ENCODE assay signal across 9 cellular contexts in genomic region chr19:58228584-58229254, GRCh38. TPM values are rescaled to one million over a fixed set of nuclear protein-coding genes. Genes with fewer than 3 reads are reported as not detected.
DNase-seq lines count a peak whose midpoint lies in the region; ATAC-seq, FAIRE-seq and TF ChIP-seq lines count a peak whose summit lies in the region.
"Had no signal": no experiment of that assay in that cellular context is flagged by ENCODE, and none has a peak within 500 bp of the region (broad histone marks: within the 10 kb centered on the region; RNA-seq: fewer than 3 reads in every experiment).

Gene ZNF544, plus strand, starts transcription at chr19:58228914. Its CDS starts 15,110 bp downstream, at chr19:58244024.

- H3K27me3 ChIP-seq in HepG2 (ENCODE audit: control insufficient read depth in 1 of 2, insufficient read depth in 2 of 2, low read length in 2 of 2): no peaks in the 10 kb centered on the region

- H3K4me1 Mint-ChIP-seq in activated CD4-positive, alpha-beta T cell treated with anti-CD3 and anti-CD28 coated beads, Interleukin-2, amount 10 ng/mL, durations not matched to agents 24 days and 14 days: peaks cover 26% of the 10 kb centered on the region
- H3K4me1 Mint-ChIP-seq in dendritic cell treated with granulocyte-macrophage colony-stimulating factor and Interleukin-4, amounts not matched to agents 40 ng/mL and 50 ng/mL, for 4 days (ENCODE audit: low read depth): peaks cover 30% of the 10 kb centered on the region

- no peak for FAIRE-seq in HepG2 (lab: Jason Lieb, UNC)
- FAIRE-seq: G401.6 had no signal

- TF ChIP-seq EP300 in HepG2 (IDR thresholded peaks at IDR 0.05; ENCODE audit: low read depth in 2 of 2, low read length in 2 of 2) (no peak), HepG2 (CRISPR knock-in tag; IDR thresholded peaks at IDR 0.05; ENCODE audit: borderline replicate concordance) (no peak)

- CTCF ChIA-PET in HepG2 (lab: Yijun Ruan, JAX; ENCODE audit: low intra/inter-chr PET ratio, low total read pairs): no interaction called here

- peak within 1 kb of the TSS; percentile 82 for H3K9ac ChIP-seq in HepG2 (ENCODE audit: insufficient read depth, low read depth, low read length)

- POLR2A ChIA-PET in HepG2 (lab: Yijun Ruan, JAX): interaction anchor here (1.1 to 2.4 kb wide), 8 partner anchors 9 to 291 kb away, joined by 3 to 13 read pairs (median 5); partner anchors contain the start of genes ZBTB45, ZNF274, ZNF497 and ZNF8

- no peak; the same call in 1 of the 2 replicates for TF ChIP-seq CTCF in HepG2 (CRISPR knock-in tag; IDR thresholded peaks at IDR 0.05)

- no peak within 1 kb of the TSS for H2AFZ ChIP-seq in HepG2 (ENCODE audit: low read length)

- peaks cover 31% of the 10 kb centered on the region for H3K9me3 Mint-ChIP-seq in activated CD4-positive, alpha-beta T cell treated with anti-CD3 and anti-CD28 coated beads, Interleukin-2, amount 10 ng/mL, durations not matched to agents 24 days and 14 days
- peaks cover 66% of the 10 kb centered on the region for H3K9me3 Mint-ChIP-seq in dendritic cell treated with granulocyte-macrophage colony-stimulating factor and Interleukin-4, amounts not matched to agents 40 ng/mL and 50 ng/mL, for 4 days

- intact Hi-C loops in activated CD4-positive, alpha-beta T cell treated with anti-CD3 and anti-CD28 coated beads, Interleukin-2, amount 10 ng/mL, durations not matched to agents 24 days and 14 days (cut with micrococcal nuclease): loop anchor here (1.0 to 2.0 kb wide), 3 partner anchors 45 to 77 kb away; partner anchors contain the start of genes ERVK3-1, ZNF274 and ZNF8
- intact Hi-C loops in dendritic cell treated with granulocyte-macrophage colony-stimulating factor and Interleukin-4, amounts not matched to agents 40 ng/mL and 50 ng/mL, for 4 days (cut with micrococcal nuclease): loop anchor here (5.0 kb wide), 1 partner anchor 64 kb away; no protein-coding TSS in a partner anchor
- intact Hi-C loops in HepG2 (cut with micrococcal nuclease; ENCODE audit: unreplicated experiment): loop anchor here (5.0 kb wide), 1 partner anchor 46 kb away; the partner anchor contains the start of gene ZNF274

- peaks cover 8% of the 10 kb centered on the region for H3K79me2 ChIP-seq in HepG2 (ENCODE audit: insufficient read depth, low read length)

- H3K36me3 ChIP-seq in HepG2 (replicated peaks in 1 of 2; ENCODE audit: control insufficient read depth in 1 of 2, insufficient read depth in 2 of 2, low read length in 2 of 2): peaks cover 4 to 10% of the 10 kb centered on the region in 2 experiments; a peak in 4 of 5 replicates

- TF ChIP-seq POLR2A in HepG2 (IDR thresholded peaks at IDR 0.05; ENCODE audit: insufficient read depth in 1 of 2, low read depth in 2 of 2, low read length in 2 of 2): peak; percentile 63 to 82; a peak in 3 of 4 replicates

- no peak for TF ChIP-seq RAD21 in HepG2 (CRISPR knock-in tag; IDR thresholded peaks at IDR 0.05)

- peak within 1 kb of the TSS; percentile 72 for H3K4me2 ChIP-seq in HepG2 (ENCODE audit: low read depth, low read length)

- peak within 1 kb of the TSS; percentile 75 for H3K27ac ChIP-seq in HepG2 (ENCODE audit: extremely low read length, insufficient read depth, low read length)

- DNase-seq in NK-92 treated with Interleukin-12 subunit alpha and Interleukin-12 subunit beta, amount 100 ng/mL, for 24 hours (lab: John Stamatoyannopoulos, UW): peak; percentile 46
- DNase-seq in NK-92 (lab: John Stamatoyannopoulos, UW; ENCODE audit: unreplicated experiment): no peak
- DNase-seq in NCI-H345 (lab: John Stamatoyannopoulos, UW): peak; percentile 71
- DNase-seq in activated CD4-positive, alpha-beta T cell treated with anti-CD3 and anti-CD28 coated beads, Interleukin-2, amount 10 ng/mL, durations not matched to agents 24 days and 14 days: peak; percentile 89
- peak; percentile 45 for DNase-seq in HepG2 (ENCODE audit: low spot score)
- peak; percentile 31 for DNase-seq in stimulated activated CD4-positive, alpha-beta T cell treated with anti-CD3 and anti-CD28 coated beads, Interleukin-2, amount 100 ng/mL, for 4 hours (ENCODE audit: low read depth)

- peaks cover 57% of the 10 kb centered on the region for H3K36me3 Mint-ChIP-seq in activated CD4-positive, alpha-beta T cell treated with anti-CD3 and anti-CD28 coated beads, Interleukin-2, amount 10 ng/mL, durations not matched to agents 24 days and 14 days (ENCODE audit: low read depth)
- H3K36me3 Mint-ChIP-seq in dendritic cell treated with granulocyte-macrophage colony-stimulating factor and Interleukin-4, amounts not matched to agents 40 ng/mL and 50 ng/mL, for 4 days (ENCODE audit: low read depth): peaks cover 56% of the 10 kb centered on the region

- BruUV-seq in HepG2 (replicated peaks; lab: Mats Ljungman, UMichigan): no TSS peak

- peaks cover 18% of the 10 kb centered on the region for H3K4me1 ChIP-seq in HepG2 (ENCODE audit: insufficient read depth, low read length)

- ATAC-seq in HG03095 (IDR thresholded peaks at IDR 0.05; ENCODE audit: unreplicated experiment) (peak; percentile 90), HepG2 (peak; percentile 95)

- no peaks in the 10 kb centered on the region for H3K27me3 Mint-ChIP-seq in activated CD4-positive, alpha-beta T cell treated with anti-CD3 and anti-CD28 coated beads, Interleukin-2, amount 10 ng/mL, durations not matched to agents 24 days and 14 days
- no peaks in the 10 kb centered on the region for H3K27me3 Mint-ChIP-seq in dendritic cell treated with granulocyte-macrophage colony-stimulating factor and Interleukin-4, amounts not matched to agents 40 ng/mL and 50 ng/mL, for 4 days

- in situ Hi-C loops in HepG2 (cut with HindIII; ENCODE audit: extremely low pct_ligation_motif_present, low pct_unique_long_range_greater_than_20kb): no loop called here

- H4K20me1 ChIP-seq in HepG2 (ENCODE audit: insufficient read depth, low read length): no peaks in the 10 kb centered on the region

- H3K27ac Mint-ChIP-seq in activated CD4-positive, alpha-beta T cell treated with anti-CD3 and anti-CD28 coated beads, Interleukin-2, amount 10 ng/mL, durations not matched to agents 24 days and 14 days: peak within 1 kb of the TSS; percentile 95
- peak within 1 kb of the TSS; percentile 88 for H3K27ac Mint-ChIP-seq in dendritic cell treated with granulocyte-macrophage colony-stimulating factor and Interleukin-4, amounts not matched to agents 40 ng/mL and 50 ng/mL, for 4 days

- 38% methylated on average over 28 of the region's 62 CpGs for WGBS in HepG2 (ENCODE audit: low lambda C conversion rate)

- peak within 1 kb of the TSS; percentile 35 to 86 (median 85) for H3K4me3 ChIP-seq in HepG2 (replicated peaks in 1 of 3; ENCODE audit: insufficient read depth in 1 of 3, low read depth in 2 of 3, low read length in 3 of 3)

- H3K9me3 ChIP-seq in HepG2 (ENCODE audit: low read length): peaks cover 14% of the 10 kb centered on the region

- peak within 1 kb of the TSS; percentile 95 for H3K4me3 Mint-ChIP-seq in activated CD4-positive, alpha-beta T cell treated with anti-CD3 and anti-CD28 coated beads, Interleukin-2, amount 10 ng/mL, durations not matched to agents 24 days and 14 days
- H3K4me3 Mint-ChIP-seq in dendritic cell treated with granulocyte-macrophage colony-stimulating factor and Interleukin-4, amounts not matched to agents 40 ng/mL and 50 ng/mL, for 4 days: peak within 1 kb of the TSS; percentile 95

TF ChIP-seq in HepG2, 621 proteins besides CTCF, POLR2A, EP300 and RAD21 (continues in another document):
- TF ChIP-seq HINFP (CRISPR knock-in tag; IDR thresholded peaks at IDR 0.05; ENCODE audit: low read depth) (peak; percentile 35; the same call in 1 of the 2 replicates), ATF3 (CRISPR knock-in tag; IDR thresholded peaks at IDR 0.05) (0 out of 2 replicates have a peak, but pooled peaks have one; percentile 37), ZNF891 (CRISPR knock-in tag; IDR thresholded peaks at IDR 0.05) (peak; percentile 89)

RNA-seq across cellular contexts. Expression of gene ZNF544, which starts in this region (rescaled TPM):
- total RNA-seq in activated CD4-positive, alpha-beta T cell treated with anti-CD3 and anti-CD28 coated beads, Interleukin-2, amount 10 ng/mL, durations not matched to agents 24 days and 14 days: 52.9 and 55.5 TPM in 2 replicates
- total RNA-seq in HepG2 (2016; rRNA removed; fragmentation: Illumina TruSeq; extraction: Trizol): 15.6 and 17.0 TPM in 2 replicates
- 9.2 and 13.6 TPM in 2 replicates for total RNA-seq in HepG2 (2016; cell fraction: cytosol; rRNA removed; fragmentation: Illumina TruSeq; extraction: Trizol; ENCODE audit: low read depth)
- 17.3 and 19.7 TPM in 2 replicates for total RNA-seq in HepG2 (2016; cell fraction: insoluble cytoplasmic fraction; rRNA removed; fragmentation: Illumina TruSeq; extraction: Trizol)
- total RNA-seq in HepG2 (2016; cell fraction: membrane; rRNA removed; fragmentation: Illumina TruSeq; extraction: Trizol): 21.1 and 22.3 TPM in 2 replicates
- total RNA-seq in HepG2 (2016; cell fraction: nucleus; rRNA removed; fragmentation: Illumina TruSeq; extraction: Trizol): 13.5 and 14.8 TPM in 2 replicates
- 13.1 and 14.7 TPM in 2 replicates for polyA plus RNA-seq in HepG2 (2011; rRNA removed)
- polyA plus RNA-seq in HepG2 (2011; cell fraction: cytosol; rRNA removed): 13.6 and 13.7 TPM in 2 replicates
- 12.5 and 16.5 TPM in 2 replicates for polyA plus RNA-seq in HepG2 (2011; cell fraction: nucleus; rRNA removed)
- polyA plus RNA-seq in HepG2 (2012): 7.2 and 8.7 TPM in 2 replicates
- polyA plus RNA-seq in HepG2 (2016; cell fraction: cytosol; fragmentation: Illumina TruSeq; extraction: Trizol; ENCODE audit: low read depth): 10.1 and 14.1 TPM in 2 replicates
- polyA plus RNA-seq in HepG2 (2016; cell fraction: insoluble cytoplasmic fraction; fragmentation: Illumina TruSeq; extraction: Trizol; ENCODE audit: low read depth): 15.7 and 16.9 TPM in 2 replicates
- 9.4 and 15.6 TPM in 2 replicates for polyA plus RNA-seq in HepG2 (2016; cell fraction: membrane; fragmentation: Illumina TruSeq; extraction: Trizol; ENCODE audit: low read depth)
- 11.7 and 14.4 TPM in 2 replicates for polyA plus RNA-seq in HepG2 (2016; cell fraction: nucleus; fragmentation: Illumina TruSeq; extraction: Trizol; ENCODE audit: insufficient read depth, low read depth)
- polyA minus RNA-seq in HepG2 (2011; rRNA and poly(A)+ RNA removed; ENCODE audit: low replicate concordance): 15.6 and 69.8 TPM in 2 replicates
- 7.8 and 10.6 TPM in 2 replicates for polyA minus RNA-seq in HepG2 (2011; cell fraction: cytosol; rRNA and poly(A)+ RNA removed)
- polyA minus RNA-seq in HepG2 (2011; cell fraction: nucleus; rRNA and poly(A)+ RNA removed): 28.8 and 29.2 TPM in 2 replicates
